Comparison of ENCODE assay signal across 1 cellular context in genomic region chr15:90268415-90268814, GRCh38.
TF ChIP-seq lines count a peak whose summit lies in the region.

No MANE protein-coding gene starts in this region.

TF ChIP-seq in SK-N-SH, 30 proteins besides CTCF, POLR2A, EP300 and RAD21 (continued from another document):
- TF ChIP-seq, protein P1, sequence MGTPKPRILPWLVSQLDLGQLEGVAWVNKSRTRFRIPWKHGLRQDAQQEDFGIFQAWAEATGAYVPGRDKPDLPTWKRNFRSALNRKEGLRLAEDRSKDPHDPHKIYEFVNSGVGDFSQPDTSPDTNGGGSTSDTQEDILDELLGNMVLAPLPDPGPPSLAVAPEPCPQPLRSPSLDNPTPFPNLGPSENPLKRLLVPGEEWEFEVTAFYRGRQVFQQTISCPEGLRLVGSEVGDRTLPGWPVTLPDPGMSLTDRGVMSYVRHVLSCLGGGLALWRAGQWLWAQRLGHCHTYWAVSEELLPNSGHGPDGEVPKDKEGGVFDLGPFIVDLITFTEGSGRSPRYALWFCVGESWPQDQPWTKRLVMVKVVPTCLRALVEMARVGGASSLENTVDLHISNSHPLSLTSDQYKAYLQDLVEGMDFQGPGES (IDR thresholded peaks at IDR 0.05; ENCODE audit: low read depth, low read length), result no peak
- TF ChIP-seq, protein P2, sequence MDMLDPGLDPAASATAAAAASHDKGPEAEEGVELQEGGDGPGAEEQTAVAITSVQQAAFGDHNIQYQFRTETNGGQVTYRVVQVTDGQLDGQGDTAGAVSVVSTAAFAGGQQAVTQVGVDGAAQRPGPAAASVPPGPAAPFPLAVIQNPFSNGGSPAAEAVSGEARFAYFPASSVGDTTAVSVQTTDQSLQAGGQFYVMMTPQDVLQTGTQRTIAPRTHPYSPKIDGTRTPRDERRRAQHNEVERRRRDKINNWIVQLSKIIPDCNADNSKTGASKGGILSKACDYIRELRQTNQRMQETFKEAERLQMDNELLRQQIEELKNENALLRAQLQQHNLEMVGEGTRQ (IDR thresholded peaks at IDR 0.05; ENCODE audit: borderline replicate concordance, low read depth, low read length), result no peak
- TF ChIP-seq FOXJ3 (CRISPR knock-in tag; IDR thresholded peaks at IDR 0.05) (no peak), POLR2AphosphoS5 (IDR thresholded peaks at IDR 0.05; ENCODE audit: low read depth, low read length) (no peak), YY1 (IDR thresholded peaks at IDR 0.05; ENCODE audit: low read depth) (no peak), RCOR1 (IDR thresholded peaks at IDR 0.05; ENCODE audit: low read length) (no peak)
- TF ChIP-seq, protein P3, sequence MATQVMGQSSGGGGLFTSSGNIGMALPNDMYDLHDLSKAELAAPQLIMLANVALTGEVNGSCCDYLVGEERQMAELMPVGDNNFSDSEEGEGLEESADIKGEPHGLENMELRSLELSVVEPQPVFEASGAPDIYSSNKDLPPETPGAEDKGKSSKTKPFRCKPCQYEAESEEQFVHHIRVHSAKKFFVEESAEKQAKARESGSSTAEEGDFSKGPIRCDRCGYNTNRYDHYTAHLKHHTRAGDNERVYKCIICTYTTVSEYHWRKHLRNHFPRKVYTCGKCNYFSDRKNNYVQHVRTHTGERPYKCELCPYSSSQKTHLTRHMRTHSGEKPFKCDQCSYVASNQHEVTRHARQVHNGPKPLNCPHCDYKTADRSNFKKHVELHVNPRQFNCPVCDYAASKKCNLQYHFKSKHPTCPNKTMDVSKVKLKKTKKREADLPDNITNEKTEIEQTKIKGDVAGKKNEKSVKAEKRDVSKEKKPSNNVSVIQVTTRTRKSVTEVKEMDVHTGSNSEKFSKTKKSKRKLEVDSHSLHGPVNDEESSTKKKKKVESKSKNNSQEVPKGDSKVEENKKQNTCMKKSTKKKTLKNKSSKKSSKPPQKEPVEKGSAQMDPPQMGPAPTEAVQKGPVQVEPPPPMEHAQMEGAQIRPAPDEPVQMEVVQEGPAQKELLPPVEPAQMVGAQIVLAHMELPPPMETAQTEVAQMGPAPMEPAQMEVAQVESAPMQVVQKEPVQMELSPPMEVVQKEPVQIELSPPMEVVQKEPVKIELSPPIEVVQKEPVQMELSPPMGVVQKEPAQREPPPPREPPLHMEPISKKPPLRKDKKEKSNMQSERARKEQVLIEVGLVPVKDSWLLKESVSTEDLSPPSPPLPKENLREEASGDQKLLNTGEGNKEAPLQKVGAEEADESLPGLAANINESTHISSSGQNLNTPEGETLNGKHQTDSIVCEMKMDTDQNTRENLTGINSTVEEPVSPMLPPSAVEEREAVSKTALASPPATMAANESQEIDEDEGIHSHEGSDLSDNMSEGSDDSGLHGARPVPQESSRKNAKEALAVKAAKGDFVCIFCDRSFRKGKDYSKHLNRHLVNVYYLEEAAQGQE (IDR thresholded peaks at IDR 0.05; ENCODE audit: low read depth, low read length), result no peak
- TF ChIP-seq, protein P4, sequence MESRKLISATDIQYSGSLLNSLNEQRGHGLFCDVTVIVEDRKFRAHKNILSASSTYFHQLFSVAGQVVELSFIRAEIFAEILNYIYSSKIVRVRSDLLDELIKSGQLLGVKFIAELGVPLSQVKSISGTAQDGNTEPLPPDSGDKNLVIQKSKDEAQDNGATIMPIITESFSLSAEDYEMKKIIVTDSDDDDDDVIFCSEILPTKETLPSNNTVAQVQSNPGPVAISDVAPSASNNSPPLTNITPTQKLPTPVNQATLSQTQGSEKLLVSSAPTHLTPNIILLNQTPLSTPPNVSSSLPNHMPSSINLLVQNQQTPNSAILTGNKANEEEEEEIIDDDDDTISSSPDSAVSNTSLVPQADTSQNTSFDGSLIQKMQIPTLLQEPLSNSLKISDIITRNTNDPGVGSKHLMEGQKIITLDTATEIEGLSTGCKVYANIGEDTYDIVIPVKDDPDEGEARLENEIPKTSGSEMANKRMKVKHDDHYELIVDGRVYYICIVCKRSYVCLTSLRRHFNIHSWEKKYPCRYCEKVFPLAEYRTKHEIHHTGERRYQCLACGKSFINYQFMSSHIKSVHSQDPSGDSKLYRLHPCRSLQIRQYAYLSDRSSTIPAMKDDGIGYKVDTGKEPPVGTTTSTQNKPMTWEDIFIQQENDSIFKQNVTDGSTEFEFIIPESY (IDR thresholded peaks at IDR 0.05; ENCODE audit: borderline replicate concordance, low read depth), result no peak
- TF ChIP-seq, protein P5, sequence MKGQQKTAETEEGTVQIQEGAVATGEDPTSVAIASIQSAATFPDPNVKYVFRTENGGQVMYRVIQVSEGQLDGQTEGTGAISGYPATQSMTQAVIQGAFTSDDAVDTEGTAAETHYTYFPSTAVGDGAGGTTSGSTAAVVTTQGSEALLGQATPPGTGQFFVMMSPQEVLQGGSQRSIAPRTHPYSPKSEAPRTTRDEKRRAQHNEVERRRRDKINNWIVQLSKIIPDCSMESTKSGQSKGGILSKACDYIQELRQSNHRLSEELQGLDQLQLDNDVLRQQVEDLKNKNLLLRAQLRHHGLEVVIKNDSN (IDR thresholded peaks at IDR 0.05; ENCODE audit: borderline replicate concordance, low read depth), result no peak
